9 cellular contexts compared by ENCODE assay signal in the genomic region with DNA sequence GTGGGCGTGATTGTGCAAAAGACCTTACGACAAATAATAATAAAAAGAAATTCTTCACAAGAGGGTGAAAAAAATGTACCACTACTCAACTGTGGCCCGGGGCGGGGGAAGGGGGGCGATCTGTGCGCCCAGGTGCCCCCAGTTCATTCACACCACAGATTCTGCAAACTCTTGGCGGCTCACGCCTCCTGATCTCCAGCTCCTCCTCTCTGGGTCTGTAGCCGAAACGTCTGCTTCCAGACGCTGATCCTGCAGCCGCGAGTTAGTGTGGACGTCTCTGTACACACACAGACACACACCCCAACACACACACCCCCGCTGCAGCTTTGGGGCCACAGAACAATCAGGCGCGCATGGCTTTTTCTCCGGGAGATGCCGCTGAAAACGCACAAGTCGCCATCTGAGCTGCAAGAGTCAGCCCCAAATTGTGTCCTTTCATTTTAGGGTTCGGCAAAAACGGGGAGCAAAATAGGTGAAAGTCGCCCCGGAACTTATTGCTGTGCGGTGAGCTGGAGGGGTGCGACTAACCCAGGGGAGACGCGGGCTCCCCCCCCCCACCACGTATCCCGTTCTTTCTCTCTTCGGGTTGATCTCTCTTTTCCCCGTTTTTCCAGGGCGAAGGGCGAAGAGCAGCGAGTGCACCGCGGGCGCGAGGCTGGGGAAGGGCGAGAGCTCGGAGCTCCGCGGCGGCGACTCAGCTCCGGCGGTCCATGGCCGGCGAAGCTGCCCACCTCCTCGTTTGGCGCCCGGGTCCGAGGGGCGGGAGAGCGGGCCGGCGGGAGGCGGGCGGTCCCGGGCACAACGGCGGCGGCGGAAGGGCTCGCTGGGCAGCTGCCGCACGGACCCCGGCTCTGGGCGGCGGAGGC. TPM values are rescaled to one million over a fixed set of nuclear protein-coding genes. Genes with fewer than 3 reads are reported as not detected.
DNase-seq lines count a peak whose midpoint lies in the region; ATAC-seq and TF ChIP-seq lines count a peak whose summit lies in the region.
"Had no signal": no experiment of that assay in that cellular context is flagged by ENCODE, and none has a peak within 500 bp of the region (broad histone marks: within the 10 kb centered on the region; RNA-seq: fewer than 3 reads in every experiment).

No MANE protein-coding gene starts in this region.

- H3K27me3 ChIP-seq in colonic mucosa (peaks cover 26% of the 10 kb centered on the region), upper lobe of left lung (peaks cover 0 to 16% (median 3%) of the 10 kb centered on the region in 4 donors)
- no peaks in the 10 kb centered on the region for H3K27me3 ChIP-seq in CD8-positive, alpha-beta memory T cell (ENCODE audit: insufficient read depth, low read length, poor library complexity, severe bottlenecking)

- peak in 1 of 2 donors; percentile 11 for ATAC-seq in upper lobe of left lung (ENCODE audit: low FRiP score in 2 of 2)

- 0 to 2% methylated on average over 23 to 60 of the region's 71 CpGs for WGBS in upper lobe of left lung, 2 donors

- peaks cover 0 to 14% (median 7%) of the 10 kb centered on the region in 5 donors for H3K9me3 Mint-ChIP-seq in CD8-positive, alpha-beta memory T cell

- TF ChIP-seq EP300 in upper lobe of left lung (IDR thresholded peaks at IDR 0.05), result no peak

- H3K36me3 ChIP-seq in colonic mucosa (no peaks in the 10 kb centered on the region), upper lobe of left lung (no peaks in the 10 kb centered on the region)
- H3K36me3 ChIP-seq in CD8-positive, alpha-beta memory T cell (ENCODE audit: insufficient read depth, low read length), result no peaks in the 10 kb centered on the region

- peak overlapping the region in 1 of 2 donors; percentile 76 for H3K9ac ChIP-seq in colonic mucosa (ENCODE audit: low read depth in 2 of 2, low read length in 2 of 2)

- CTCF ChIA-PET in CD8-positive, alpha-beta memory T cell (lab: Charles Lee), result no interaction called here

- H3K4me1 ChIP-seq in colonic mucosa (peaks cover 10% of the 10 kb centered on the region), upper lobe of left lung (peaks cover 18 to 56% (median 26%) of the 10 kb centered on the region in 4 donors)
- H3K4me1 ChIP-seq in CD8-positive, alpha-beta memory T cell (ENCODE audit: insufficient read depth, low read length), result no peaks in the 10 kb centered on the region

- TF ChIP-seq CTCF in colonic mucosa (IDR thresholded peaks at IDR 0.05) (no peak), upper lobe of left lung (IDR thresholded peaks at IDR 0.05) (no peak)

- H3K27ac ChIP-seq in colonic mucosa, result peak overlapping the region; percentile 23
- H3K27ac ChIP-seq in upper lobe of left lung, result peak overlapping the region; percentile 65 to 82 (median 78)
- H3K27ac ChIP-seq in CD8-positive, alpha-beta memory T cell (ENCODE audit: low read depth, low read length), result no peak overlapping the region

- no peak overlapping the region for H3K4me3 Mint-ChIP-seq in CD8-positive, alpha-beta memory T cell

- H3K27ac Mint-ChIP-seq in CD8-positive, alpha-beta memory T cell, result no peak overlapping the region

- intact Hi-C loops in colonic mucosa (cut with DNase I), result loop anchor here (5.0 to 10.0 kb wide), 3 partner anchors 235 to 765 kb away; no protein-coding TSS in a partner anchor

- H3K36me3 Mint-ChIP-seq in CD8-positive, alpha-beta memory T cell, result peaks cover 0 to 5% (median 1%) of the 10 kb centered on the region in 3 donors

- H3K27me3 Mint-ChIP-seq in CD8-positive, alpha-beta memory T cell, result peaks cover 52 to 72% of the 10 kb centered on the region in 2 donors

- TF ChIP-seq POLR2A in upper lobe of left lung (IDR thresholded peaks at IDR 0.05), result no peak

- peak overlapping the region; percentile 57 for H3K4me3 ChIP-seq in colonic mucosa
- H3K4me3 ChIP-seq in upper lobe of left lung, result peak overlapping the region; percentile 52 to 85 (median 67)
- no peak overlapping the region for H3K4me3 ChIP-seq in CD8-positive, alpha-beta memory T cell (ENCODE audit: low read length)

- peak; percentile 54 for DNase-seq in NCI-H146 (lab: John Stamatoyannopoulos, UW)
- no peak for DNase-seq in NCI-H146 treated with DMSO at 0.1 percent for 48 hours (lab: John Stamatoyannopoulos, UW; ENCODE audit: unreplicated experiment)
- peak; percentile 86 for DNase-seq in NCI-H748 (lab: John Stamatoyannopoulos, UW; ENCODE audit: unreplicated experiment)
- peak; percentile 47 for DNase-seq in colonic mucosa
- DNase-seq in lung microvascular endothelial cell (ENCODE audit: low read depth in 2 of 2), result peak; percentile 17 to 33
- DNase-seq in upper lobe of left lung, result peak; percentile 40 to 86
- DNase-seq in CD8-positive, alpha-beta memory T cell, result no peak
- no peak for DNase-seq in inferior parietal cortex (ENCODE audit: extremely low spot score)
- DNase-seq: DND-41 had no signal

- H3K4me1 Mint-ChIP-seq in CD8-positive, alpha-beta memory T cell, result peaks cover 4 to 22% (median 11%) of the 10 kb centered on the region in 3 donors

- POLR2A ChIA-PET in CD8-positive, alpha-beta memory T cell (lab: Charles Lee), result no interaction called here

- H3K9me3 ChIP-seq in colonic mucosa (no peaks in the 10 kb centered on the region), upper lobe of left lung (no peaks in the 10 kb centered on the region)
- H3K9me3 ChIP-seq in CD8-positive, alpha-beta memory T cell (ENCODE audit: low read length), result no peaks in the 10 kb centered on the region

RNA-seq across cellular contexts. Expression of gene WNT5A, which starts 0.5 kb away (rescaled TPM):
- 1 to 10 TPM; 3.9 to 7.2 TPM for total RNA-seq in colonic mucosa
- total RNA-seq in lung microvascular endothelial cell, result 1.6 and 2.0 TPM in 2 replicates
- total RNA-seq in upper lobe of left lung, result 10 to 100 TPM; 22.1 to 36.2 (median 28.0) TPM
- total RNA-seq in CD8-positive, alpha-beta memory T cell, result not detected
- polyA plus RNA-seq in CD8-positive, alpha-beta memory T cell, result not detected

Comparison
In these comparisons a context has a peak if more than half of its experiments do, and no peak if none do; other contexts are left out.
1. DNase-seq: peak in NCI-H146 (single experiment), NCI-H748 (single experiment), colonic mucosa (single experiment), lung microvascular endothelial cell (2 of 2) and upper lobe of left lung (2 of 2); none in NCI-H146 treated with DMSO at 0.1 percent for 48 hours (single experiment), CD8-positive, alpha-beta memory T cell (0 of 5) and inferior parietal cortex (single experiment).